1 cellular context compared by ENCODE assay signal in the genomic region with DNA sequence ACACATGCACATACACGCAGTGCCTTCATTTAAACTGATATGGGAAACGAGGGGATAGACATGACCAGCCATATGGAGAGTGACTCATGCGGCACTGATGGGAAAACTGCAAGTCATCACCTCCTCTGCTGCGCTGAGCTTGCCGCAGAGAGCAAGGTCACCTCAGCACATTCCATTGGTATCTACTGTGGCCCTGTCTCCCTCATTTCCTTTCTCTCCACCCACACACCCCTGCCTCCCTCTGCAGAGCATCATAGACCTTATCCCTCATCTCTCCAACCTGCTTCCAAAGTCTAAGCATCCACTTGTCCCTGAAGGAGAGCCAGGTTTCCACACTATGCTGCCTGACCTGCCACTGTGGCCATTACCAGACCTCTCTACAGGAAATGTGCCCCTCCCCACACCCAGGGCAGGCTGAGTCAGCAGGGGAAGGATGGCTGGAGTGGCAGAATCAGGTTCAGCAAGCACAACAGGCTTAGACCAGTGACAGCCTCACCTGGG.
TF ChIP-seq lines count a peak whose summit lies in the region.

No MANE protein-coding gene starts in this region.

TF ChIP-seq in K562, 482 proteins besides CTCF, POLR2A, EP300 and RAD21 (continued from another document):
- TF ChIP-seq CHAMP1 (IDR thresholded peaks at IDR 0.05) (no peak), PHB (CRISPR knock-in tag; IDR thresholded peaks at IDR 0.05) (no peak), ETV5 (CRISPR knock-in tag; IDR thresholded peaks at IDR 0.05; ENCODE audit: low read depth) (no peak), ZNF146 (CRISPR knock-in tag; IDR thresholded peaks at IDR 0.05; ENCODE audit: unreplicated experiment) (no peak), FIP1L1 (IDR thresholded peaks at IDR 0.05; ENCODE audit: low read depth, low read length, poor library complexity, severe bottlenecking) (no peak), RBM15 (IDR thresholded peaks at IDR 0.05; ENCODE audit: insufficient read depth, low read length) (no peak), NCOR1 (IDR thresholded peaks at IDR 0.05) (no peak), MAZ (CRISPR knock-in tag; conservative IDR thresholded peaks at IDR 0.05 in 1 of 2, IDR thresholded peaks at IDR 0.05 in 1 of 2) (no peak), EP400 (IDR thresholded peaks at IDR 0.05) (no peak), NRF1 (conservative IDR thresholded peaks at IDR 0.05 in 1 of 2, IDR thresholded peaks at IDR 0.05 in 1 of 2) (no peak), CREB3L1 (IDR thresholded peaks at IDR 0.05; ENCODE audit: borderline replicate concordance, low read depth) (no peak), STAG1 (CRISPR knock-in tag; IDR thresholded peaks at IDR 0.05; ENCODE audit: borderline replicate concordance) (no peak), CBX3 (IDR thresholded peaks at IDR 0.05; ENCODE audit: borderline replicate concordance in 1 of 2, low read length in 2 of 2) (no peak), HNRNPK (IDR thresholded peaks at IDR 0.05; ENCODE audit: low read depth, low read length, poor library complexity, severe bottlenecking) (no peak), COPS2 (conservative IDR thresholded peaks at IDR 0.05) (no peak), ARID2 (IDR thresholded peaks at IDR 0.05) (no peak), NFE2 (IDR thresholded peaks at IDR 0.05; ENCODE audit: low read depth) (peak; percentile 87), FOXM1 (IDR thresholded peaks at IDR 0.05; ENCODE audit: low read depth) (no peak), FOXM1 (CRISPR knock-in tag; IDR thresholded peaks at IDR 0.05; ENCODE audit: low read depth) (no peak), EGR1 (conservative IDR thresholded peaks at IDR 0.05) (peak; percentile 70), NEUROD1 (IDR thresholded peaks at IDR 0.05; ENCODE audit: borderline replicate concordance, low read depth, low read length, partially characterized antibody) (no peak), PTRF (tag; IDR thresholded peaks at IDR 0.05) (no peak), SRSF9 (IDR thresholded peaks at IDR 0.05; ENCODE audit: borderline replicate concordance, low read depth, low read length) (no peak), CBX8 (IDR thresholded peaks at IDR 0.05; ENCODE audit: borderline replicate concordance, extremely low read depth, low read depth, low read length, poor library complexity, severe bottlenecking) (no peak), CTBP1 (IDR thresholded peaks at IDR 0.05; ENCODE audit: borderline replicate concordance) (peak; percentile 92), FOSL1 (tag; conservative IDR thresholded peaks at IDR 0.05) (0 out of 2 replicates have a peak, but pooled peaks have one; percentile 15), TEAD4 (IDR thresholded peaks at IDR 0.05; ENCODE audit: low read length) (peak; percentile 52; the same call in 1 of the 2 replicates), TEAD4 (CRISPR knock-in tag; IDR thresholded peaks at IDR 0.05; ENCODE audit: borderline replicate concordance) (no peak), STAT6 (CRISPR knock-in tag; IDR thresholded peaks at IDR 0.05) (no peak), JUND (IDR thresholded peaks at IDR 0.05; ENCODE audit: borderline replicate concordance, low read depth, low read length) (peak; percentile 77), JUND (tag; IDR thresholded peaks at IDR 0.05; ENCODE audit: borderline replicate concordance, low read depth, low read length) (peak; percentile 92; the same call in 2 of the 3 replicates), C11orf30 (IDR thresholded peaks at IDR 0.05; ENCODE audit: low read depth) (peak; percentile 90)
- TF ChIP-seq, protein P1, sequence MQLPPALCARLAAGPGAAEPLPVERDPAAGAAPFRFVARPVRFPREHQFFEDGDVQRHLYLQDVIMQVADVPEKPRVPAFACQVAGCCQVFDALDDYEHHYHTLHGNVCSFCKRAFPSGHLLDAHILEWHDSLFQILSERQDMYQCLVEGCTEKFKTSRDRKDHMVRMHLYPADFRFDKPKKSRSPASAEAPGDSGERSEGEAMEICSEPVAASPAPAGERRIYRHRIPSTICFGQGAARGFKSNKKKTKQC (CRISPR knock-in tag; IDR thresholded peaks at IDR 0.05): no peak
- TF ChIP-seq, protein P2, sequence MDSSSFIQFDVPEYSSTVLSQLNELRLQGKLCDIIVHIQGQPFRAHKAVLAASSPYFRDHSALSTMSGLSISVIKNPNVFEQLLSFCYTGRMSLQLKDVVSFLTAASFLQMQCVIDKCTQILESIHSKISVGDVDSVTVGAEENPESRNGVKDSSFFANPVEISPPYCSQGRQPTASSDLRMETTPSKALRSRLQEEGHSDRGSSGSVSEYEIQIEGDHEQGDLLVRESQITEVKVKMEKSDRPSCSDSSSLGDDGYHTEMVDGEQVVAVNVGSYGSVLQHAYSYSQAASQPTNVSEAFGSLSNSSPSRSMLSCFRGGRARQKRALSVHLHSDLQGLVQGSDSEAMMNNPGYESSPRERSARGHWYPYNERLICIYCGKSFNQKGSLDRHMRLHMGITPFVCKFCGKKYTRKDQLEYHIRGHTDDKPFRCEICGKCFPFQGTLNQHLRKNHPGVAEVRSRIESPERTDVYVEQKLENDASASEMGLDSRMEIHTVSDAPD (CRISPR knock-in tag; IDR thresholded peaks at IDR 0.05): no peak
- TF ChIP-seq, protein P3, sequence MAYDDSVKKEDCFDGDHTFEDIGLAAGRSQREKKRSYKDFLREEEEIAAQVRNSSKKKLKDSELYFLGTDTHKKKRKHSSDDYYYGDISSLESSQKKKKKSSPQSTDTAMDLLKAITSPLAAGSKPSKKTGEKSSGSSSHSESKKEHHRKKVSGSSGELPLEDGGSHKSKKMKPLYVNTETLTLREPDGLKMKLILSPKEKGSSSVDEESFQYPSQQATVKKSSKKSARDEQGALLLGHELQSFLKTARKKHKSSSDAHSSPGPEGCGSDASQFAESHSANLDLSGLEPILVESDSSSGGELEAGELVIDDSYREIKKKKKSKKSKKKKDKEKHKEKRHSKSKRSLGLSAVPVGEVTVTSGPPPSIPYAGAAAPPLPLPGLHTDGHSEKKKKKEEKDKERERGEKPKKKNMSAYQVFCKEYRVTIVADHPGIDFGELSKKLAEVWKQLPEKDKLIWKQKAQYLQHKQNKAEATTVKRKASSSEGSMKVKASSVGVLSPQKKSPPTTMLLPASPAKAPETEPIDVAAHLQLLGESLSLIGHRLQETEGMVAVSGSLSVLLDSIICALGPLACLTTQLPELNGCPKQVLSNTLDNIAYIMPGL (CRISPR knock-in tag; IDR thresholded peaks at IDR 0.05): no peak
